ENCODE assay signal across 17 cellular contexts in genomic region chr13:63691474-63691873, GRCh38.
"Had no signal": no experiment of that assay in that cellular context is flagged by ENCODE, and none has a peak within 500 bp of the region (broad histone marks: within the 10 kb centered on the region; RNA-seq: fewer than 3 reads in every experiment).

No MANE protein-coding gene starts in this region.

- ATAC-seq: foreskin keratinocyte; gastroesophageal sphincter; heart right ventricle; left cardiac atrium; left lung; left ventricle myocardium superior; lower lobe of right lung; mucosa of descending colon; naive thymus-derived CD8-positive, alpha-beta T cell had no signal

- DNase-seq: dermis blood vessel endothelial cell; dorsolateral prefrontal cortex; effector CD4-positive, alpha-beta T cell; effector memory CD4-positive, alpha-beta T cell; foreskin keratinocyte; head of caudate nucleus; heart right ventricle; hippocampal formation; left cardiac atrium; left lung; left ventricle myocardium superior; lower lobe of right lung; mesenchymal stem cell; mucosa of descending colon; naive B cell; naive thymus-derived CD8-positive, alpha-beta T cell had no signal
